ENCODE assay signal across 1 cellular context in genomic region chr17:4947411-4948165, GRCh38.
TF ChIP-seq lines count a peak whose summit lies in the region.

No MANE protein-coding gene starts in this region.

TF ChIP-seq in H1, 55 proteins besides CTCF, POLR2A, EP300 and RAD21:
- TF ChIP-seq KDM5A (IDR thresholded peaks at IDR 0.05; ENCODE audit: low read length) (no peak), E2F6 (IDR thresholded peaks at IDR 0.05) (peak; percentile 74), KDM4A (IDR thresholded peaks at IDR 0.05; ENCODE audit: low read depth, low read length, severe bottlenecking) (peak; percentile 24), ASH2L (IDR thresholded peaks at IDR 0.05; ENCODE audit: low read length) (peak; percentile 36), CHD1 (IDR thresholded peaks at IDR 0.05; ENCODE audit: low read depth, low read length) (no peak), POLR2AphosphoS5 (IDR thresholded peaks at IDR 0.05; ENCODE audit: low read depth, low read length) (peak; percentile 76), RBBP5 (IDR thresholded peaks at IDR 0.05; ENCODE audit: borderline replicate concordance, low read depth, low read length) (no peak; the same call in 1 of the 2 replicates), TAF7 (optimal IDR thresholded peaks at IDR 0.05; ENCODE audit: borderline replicate concordance, low read depth, low read length) (peak; percentile 42), TEAD4 (IDR thresholded peaks at IDR 0.05; ENCODE audit: low read depth, low read length) (peak; percentile 56; the same call in 1 of the 2 replicates), SP4 (IDR thresholded peaks at IDR 0.05; ENCODE audit: low read length) (0 out of 2 replicates have a peak, but pooled peaks have one; percentile 25), EGR1 (IDR thresholded peaks at IDR 0.05; ENCODE audit: borderline replicate concordance, low read depth, low read length) (0 out of 2 replicates have a peak, but pooled peaks have one; percentile 31), PHF8 (conservative IDR thresholded peaks at IDR 0.05; ENCODE audit: low read depth, low read length) (peak; percentile 17; the same call in 1 of the 2 replicates), TBP (IDR thresholded peaks at IDR 0.05; ENCODE audit: low read depth, low read length) (no peak; the same call in 1 of the 2 replicates), ATF3 (IDR thresholded peaks at IDR 0.05; ENCODE audit: insufficient read depth, low read depth, low read length) (no peak), MAX (IDR thresholded peaks at IDR 0.05) (0 out of 2 replicates have a peak, but pooled peaks have one; percentile 29), SIRT6 (IDR thresholded peaks at IDR 0.05; ENCODE audit: low read length) (no peak)
- TF ChIP-seq, protein P1, sequence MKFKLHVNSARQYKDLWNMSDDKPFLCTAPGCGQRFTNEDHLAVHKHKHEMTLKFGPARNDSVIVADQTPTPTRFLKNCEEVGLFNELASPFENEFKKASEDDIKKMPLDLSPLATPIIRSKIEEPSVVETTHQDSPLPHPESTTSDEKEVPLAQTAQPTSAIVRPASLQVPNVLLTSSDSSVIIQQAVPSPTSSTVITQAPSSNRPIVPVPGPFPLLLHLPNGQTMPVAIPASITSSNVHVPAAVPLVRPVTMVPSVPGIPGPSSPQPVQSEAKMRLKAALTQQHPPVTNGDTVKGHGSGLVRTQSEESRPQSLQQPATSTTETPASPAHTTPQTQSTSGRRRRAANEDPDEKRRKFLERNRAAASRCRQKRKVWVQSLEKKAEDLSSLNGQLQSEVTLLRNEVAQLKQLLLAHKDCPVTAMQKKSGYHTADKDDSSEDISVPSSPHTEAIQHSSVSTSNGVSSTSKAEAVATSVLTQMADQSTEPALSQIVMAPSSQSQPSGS (IDR thresholded peaks at IDR 0.05; ENCODE audit: low read length), result peak; percentile 71; the same call in 1 of the 2 replicates
